Comparison of ENCODE assay signal across 2 cellular contexts in the genomic region with DNA sequence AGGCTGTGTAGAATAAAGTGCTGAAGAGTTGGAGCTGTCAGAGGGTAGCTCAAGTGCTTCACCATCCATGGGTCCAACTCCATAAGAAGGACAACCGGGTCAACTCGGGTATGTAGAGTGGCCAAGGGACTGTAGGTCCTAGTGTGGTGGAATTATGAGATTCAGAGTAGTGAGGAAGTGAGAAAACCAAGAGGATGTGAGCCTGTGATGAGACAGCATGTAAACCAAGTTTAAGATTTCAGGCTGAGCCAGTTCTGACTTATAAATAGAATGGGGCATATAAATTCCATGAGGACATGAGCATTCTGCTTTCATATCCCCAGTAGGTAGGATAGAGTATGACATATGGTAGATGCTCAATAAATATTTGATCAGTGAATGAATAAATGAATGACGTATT.
TF ChIP-seq lines count a peak whose summit lies in the region.

No MANE protein-coding gene starts in this region.

TF ChIP-seq in IMR-90, 13 proteins besides CTCF, POLR2A, EP300 and RAD21:
- TF ChIP-seq CHD1 (IDR thresholded peaks at IDR 0.05; ENCODE audit: low read depth, low read length) (no peak), RCOR1 (IDR thresholded peaks at IDR 0.05; ENCODE audit: insufficient replicate concordance, low read length) (no peak), MAZ (IDR thresholded peaks at IDR 0.05; ENCODE audit: borderline replicate concordance, low read depth, low read length) (no peak), BHLHE40 (IDR thresholded peaks at IDR 0.05; ENCODE audit: low read depth, low read length) (no peak), RFX5 (IDR thresholded peaks at IDR 0.05; ENCODE audit: low read depth, low read length) (no peak), MXI1 (IDR thresholded peaks at IDR 0.05; ENCODE audit: borderline replicate concordance, low read depth, low read length) (no peak), FOS (IDR thresholded peaks at IDR 0.05; ENCODE audit: low read depth, low read length) (no peak), CEBPB (IDR thresholded peaks at IDR 0.05; ENCODE audit: low read depth, low read length) (no peak), SMC3 (IDR thresholded peaks at IDR 0.05; ENCODE audit: low read depth, low read length) (no peak), MAFK (IDR thresholded peaks at IDR 0.05; ENCODE audit: low read depth, low read length) (no peak), NFE2L2 (IDR thresholded peaks at IDR 0.05; ENCODE audit: low read depth, low read length) (no peak)
- TF ChIP-seq, protein P1, sequence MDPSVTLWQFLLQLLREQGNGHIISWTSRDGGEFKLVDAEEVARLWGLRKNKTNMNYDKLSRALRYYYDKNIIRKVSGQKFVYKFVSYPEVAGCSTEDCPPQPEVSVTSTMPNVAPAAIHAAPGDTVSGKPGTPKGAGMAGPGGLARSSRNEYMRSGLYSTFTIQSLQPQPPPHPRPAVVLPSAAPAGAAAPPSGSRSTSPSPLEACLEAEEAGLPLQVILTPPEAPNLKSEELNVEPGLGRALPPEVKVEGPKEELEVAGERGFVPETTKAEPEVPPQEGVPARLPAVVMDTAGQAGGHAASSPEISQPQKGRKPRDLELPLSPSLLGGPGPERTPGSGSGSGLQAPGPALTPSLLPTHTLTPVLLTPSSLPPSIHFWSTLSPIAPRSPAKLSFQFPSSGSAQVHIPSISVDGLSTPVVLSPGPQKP (IDR thresholded peaks at IDR 0.05; ENCODE audit: borderline replicate concordance, low read depth, low read length), result no peak
- TF ChIP-seq, protein P2, sequence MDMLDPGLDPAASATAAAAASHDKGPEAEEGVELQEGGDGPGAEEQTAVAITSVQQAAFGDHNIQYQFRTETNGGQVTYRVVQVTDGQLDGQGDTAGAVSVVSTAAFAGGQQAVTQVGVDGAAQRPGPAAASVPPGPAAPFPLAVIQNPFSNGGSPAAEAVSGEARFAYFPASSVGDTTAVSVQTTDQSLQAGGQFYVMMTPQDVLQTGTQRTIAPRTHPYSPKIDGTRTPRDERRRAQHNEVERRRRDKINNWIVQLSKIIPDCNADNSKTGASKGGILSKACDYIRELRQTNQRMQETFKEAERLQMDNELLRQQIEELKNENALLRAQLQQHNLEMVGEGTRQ (IDR thresholded peaks at IDR 0.05; ENCODE audit: low read depth, low read length), result no peak
TF ChIP-seq in IMR-90: peak in this region for 0.

TF ChIP-seq in GM12878, 131 proteins besides CTCF, POLR2A, EP300 and RAD21:
- no peak for TF ChIP-seq SREBF1 (IDR thresholded peaks at IDR 0.05; ENCODE audit: low read length)
- no peak for TF ChIP-seq TBL1XR1 (IDR thresholded peaks at IDR 0.05; ENCODE audit: low read depth, low read length)
- TF ChIP-seq SPI1 (IDR thresholded peaks at IDR 0.05; ENCODE audit: borderline replicate concordance, insufficient read depth, low read depth, low read length), result peak; percentile 69; the same call in 1 of the 2 replicates
